In genomic region chr19:58394821-58395219, GRCh38 we compare ENCODE assay signal across 1 cellular context.
TF ChIP-seq lines count a peak whose summit lies in the region.

No MANE protein-coding gene starts in this region.

TF ChIP-seq in HepG2, 621 proteins besides CTCF, POLR2A, EP300 and RAD21:
- TF ChIP-seq PHF20 (CRISPR knock-in tag; IDR thresholded peaks at IDR 0.05) (no peak), MAFF (IDR thresholded peaks at IDR 0.05; ENCODE audit: low read depth, low read length) (peak; percentile 41), ZNF343 (CRISPR knock-in tag; IDR thresholded peaks at IDR 0.05) (0 out of 2 replicates have a peak, but pooled peaks have one; percentile 33), HOMEZ (CRISPR knock-in tag; IDR thresholded peaks at IDR 0.05; ENCODE audit: low read depth) (no peak), GATAD1 (CRISPR knock-in tag; IDR thresholded peaks at IDR 0.05) (no peak), ZNF253 (CRISPR knock-in tag; IDR thresholded peaks at IDR 0.05; ENCODE audit: borderline replicate concordance) (no peak), MAFK (conservative IDR thresholded peaks at IDR 0.05 in 1 of 2, IDR thresholded peaks at IDR 0.05 in 1 of 2; ENCODE audit: low read length in 2 of 2) (peak; percentile 38 to 60; a peak in 3 of 4 replicates), ATM (IDR thresholded peaks at IDR 0.05; ENCODE audit: borderline replicate concordance) (no peak), ZNF33B (CRISPR knock-in tag; IDR thresholded peaks at IDR 0.05) (no peak), YEATS2 (CRISPR knock-in tag; IDR thresholded peaks at IDR 0.05; ENCODE audit: borderline replicate concordance) (no peak), MEIS2 (CRISPR knock-in tag; IDR thresholded peaks at IDR 0.05) (no peak), ZNF234 (CRISPR knock-in tag; conservative IDR thresholded peaks at IDR 0.05) (no peak)
- TF ChIP-seq, protein P1, sequence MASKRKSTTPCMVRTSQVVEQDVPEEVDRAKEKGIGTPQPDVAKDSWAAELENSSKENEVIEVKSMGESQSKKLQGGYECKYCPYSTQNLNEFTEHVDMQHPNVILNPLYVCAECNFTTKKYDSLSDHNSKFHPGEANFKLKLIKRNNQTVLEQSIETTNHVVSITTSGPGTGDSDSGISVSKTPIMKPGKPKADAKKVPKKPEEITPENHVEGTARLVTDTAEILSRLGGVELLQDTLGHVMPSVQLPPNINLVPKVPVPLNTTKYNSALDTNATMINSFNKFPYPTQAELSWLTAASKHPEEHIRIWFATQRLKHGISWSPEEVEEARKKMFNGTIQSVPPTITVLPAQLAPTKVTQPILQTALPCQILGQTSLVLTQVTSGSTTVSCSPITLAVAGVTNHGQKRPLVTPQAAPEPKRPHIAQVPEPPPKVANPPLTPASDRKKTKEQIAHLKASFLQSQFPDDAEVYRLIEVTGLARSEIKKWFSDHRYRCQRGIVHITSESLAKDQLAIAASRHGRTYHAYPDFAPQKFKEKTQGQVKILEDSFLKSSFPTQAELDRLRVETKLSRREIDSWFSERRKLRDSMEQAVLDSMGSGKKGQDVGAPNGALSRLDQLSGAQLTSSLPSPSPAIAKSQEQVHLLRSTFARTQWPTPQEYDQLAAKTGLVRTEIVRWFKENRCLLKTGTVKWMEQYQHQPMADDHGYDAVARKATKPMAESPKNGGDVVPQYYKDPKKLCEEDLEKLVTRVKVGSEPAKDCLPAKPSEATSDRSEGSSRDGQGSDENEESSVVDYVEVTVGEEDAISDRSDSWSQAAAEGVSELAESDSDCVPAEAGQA (IDR thresholded peaks at IDR 0.05; ENCODE audit: low read depth): no peak
- TF ChIP-seq, protein P1 (CRISPR knock-in tag; IDR thresholded peaks at IDR 0.05; ENCODE audit: borderline replicate concordance): no peak
